Comparison of ENCODE assay signal across 1 cellular context in genomic region chr2:196500686-196501431, GRCh38.
TF ChIP-seq lines count a peak whose summit lies in the region.

No MANE protein-coding gene starts in this region.

TF ChIP-seq in SK-N-SH treated with all-trans-retinoic acid at 6 μM for 48 hours, 23 proteins besides CTCF, POLR2A, EP300 and RAD21 (continued from another document):
- TF ChIP-seq PATZ1 (CRISPR knock-in tag; IDR thresholded peaks at IDR 0.05; ENCODE audit: borderline replicate concordance) = no peak
- TF ChIP-seq ZC3H10 (CRISPR knock-in tag; IDR thresholded peaks at IDR 0.05) = no peak
- TF ChIP-seq BACH2 (CRISPR knock-in tag; IDR thresholded peaks at IDR 0.05; ENCODE audit: borderline replicate concordance) = no peak
- no peak for TF ChIP-seq TCF4 (CRISPR knock-in tag; IDR thresholded peaks at IDR 0.05; ENCODE audit: borderline replicate concordance)
